ENCODE assay signal across 8 cellular contexts in the genomic region with DNA sequence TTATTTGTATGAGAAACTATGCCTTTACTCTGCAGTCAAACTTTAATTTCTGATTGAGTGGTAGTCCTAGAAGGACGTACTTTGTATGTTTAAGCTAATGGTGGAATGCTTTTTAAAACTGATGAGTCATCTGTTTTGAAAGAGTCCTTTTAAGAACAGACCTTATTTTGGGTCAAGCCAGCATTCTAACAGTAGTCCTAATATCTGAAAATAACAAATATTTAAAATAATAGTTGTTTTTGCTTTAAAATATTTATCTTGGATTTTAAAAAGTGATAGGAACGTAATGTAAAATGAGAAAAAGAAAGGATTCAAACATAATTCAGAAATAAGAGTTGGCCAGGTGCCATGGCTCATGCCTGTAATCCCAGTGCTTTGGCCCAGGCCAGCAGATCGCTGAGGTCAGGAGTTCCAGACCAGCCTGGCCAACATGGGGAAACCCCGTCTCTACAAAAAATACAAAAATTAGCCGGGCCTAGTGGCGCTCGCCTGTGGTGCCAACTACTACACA. TPM values are rescaled to one million over a fixed set of nuclear protein-coding genes. Genes with fewer than 3 reads are reported as not detected.
DNase-seq lines count a peak whose midpoint lies in the region; ATAC-seq and TF ChIP-seq lines count a peak whose summit lies in the region.

No MANE protein-coding gene starts in this region.

- H3K27ac Mint-ChIP-seq in activated naive CD8-positive, alpha-beta T cell treated with anti-CD3 and anti-CD28 coated beads for 36 hours, result peak overlapping the region; percentile 36
- H3K27ac Mint-ChIP-seq in immature natural killer cell, result peak overlapping the region in 3 of 6 donors; percentile 26 to 78 (median 53)

- peaks cover 26% of the 10 kb centered on the region for H3K4me1 Mint-ChIP-seq in activated naive CD8-positive, alpha-beta T cell treated with anti-CD3 and anti-CD28 coated beads for 36 hours
- peaks cover 33 to 42% of the 10 kb centered on the region in 2 donors for H3K4me1 Mint-ChIP-seq in immature natural killer cell

- H3K9ac ChIP-seq in BLaER1, result no peak overlapping the region
- no peak overlapping the region for H3K9ac ChIP-seq in HUES48 (ENCODE audit: low read depth, low read length)

- no peak for DNase-seq in activated naive CD8-positive, alpha-beta T cell treated with anti-CD3 and anti-CD28 coated beads for 36 hours
- DNase-seq in immature natural killer cell (no peak), suprapubic skin (ENCODE audit: low spot score in 2 of 2) (peak in 1 of 2 donors; percentile 62), NCI-H2196 treated with DMSO at 0.1 percent for 48 hours (lab: John Stamatoyannopoulos, UW; ENCODE audit: unreplicated experiment) (no peak), ecto neural progenitor cell (ENCODE audit: low spot score) (no peak)

- ATAC-seq in HG03354 (IDR thresholded peaks at IDR 0.05; ENCODE audit: poor library complexity, severe bottlenecking, unreplicated experiment), result no peak

- H4K20me1 ChIP-seq in BLaER1, result peaks cover 33% of the 10 kb centered on the region

- no peak for TF ChIP-seq POLR2A in suprapubic skin (IDR thresholded peaks at IDR 0.05)

- TF ChIP-seq CTCF in suprapubic skin (IDR thresholded peaks at IDR 0.05), result no peak

- no peak overlapping the region for H3K27ac ChIP-seq in BLaER1
- H3K27ac ChIP-seq in HUES48 (ENCODE audit: low read depth, low read length), result no peak overlapping the region
- H3K27ac ChIP-seq in suprapubic skin, result no peak overlapping the region

- peaks cover 15% of the 10 kb centered on the region for H3K27me3 Mint-ChIP-seq in activated naive CD8-positive, alpha-beta T cell treated with anti-CD3 and anti-CD28 coated beads for 36 hours
- H3K27me3 Mint-ChIP-seq in immature natural killer cell (ENCODE audit: low read depth in 3 of 3), result peaks cover 11 to 16% (median 12%) of the 10 kb centered on the region in 3 donors

- H3K36me3 ChIP-seq in BLaER1 (peaks cover 15% of the 10 kb centered on the region; the same call in 1 of the 2 replicates), HUES48 (ENCODE audit: control insufficient read depth, insufficient read depth, low read length) (no peaks in the 10 kb centered on the region), suprapubic skin (no peaks in the 10 kb centered on the region)

- peak overlapping the region; percentile 96 for H3K4me2 ChIP-seq in BLaER1

- peaks cover 31% of the 10 kb centered on the region for H3K4me1 ChIP-seq in BLaER1
- peaks cover 20% of the 10 kb centered on the region for H3K4me1 ChIP-seq in HUES48 (ENCODE audit: control insufficient read depth, insufficient read depth, low read length)
- peaks cover 27% of the 10 kb centered on the region for H3K4me1 ChIP-seq in suprapubic skin

- H3K4me3 Mint-ChIP-seq in activated naive CD8-positive, alpha-beta T cell treated with anti-CD3 and anti-CD28 coated beads for 36 hours, result peak overlapping the region; percentile 83
- peak overlapping the region; percentile 25 to 96 (median 93) for H3K4me3 Mint-ChIP-seq in immature natural killer cell

- H3K27me3 ChIP-seq in BLaER1 (no peaks in the 10 kb centered on the region), HUES48 (ENCODE audit: control insufficient read depth, insufficient read depth, low read length) (peaks cover 18% of the 10 kb centered on the region), suprapubic skin (no peaks in the 10 kb centered on the region)

- WGBS in suprapubic skin, result 54% methylated on average over 7 of the region's 7 CpGs

- H3K36me3 Mint-ChIP-seq in activated naive CD8-positive, alpha-beta T cell treated with anti-CD3 and anti-CD28 coated beads for 36 hours, result peaks cover 28% of the 10 kb centered on the region
- no peaks in the 10 kb centered on the region for H3K36me3 Mint-ChIP-seq in immature natural killer cell

- TF ChIP-seq EP300 in suprapubic skin (IDR thresholded peaks at IDR 0.05), result no peak

- H3K9me3 ChIP-seq in BLaER1, result no peaks in the 10 kb centered on the region
- H3K9me3 ChIP-seq in HUES48 (ENCODE audit: control insufficient read depth, insufficient read depth, low read length), result no peaks in the 10 kb centered on the region
- no peaks in the 10 kb centered on the region for H3K9me3 ChIP-seq in suprapubic skin

- no peak overlapping the region for H3K4me3 ChIP-seq in BLaER1
- H3K4me3 ChIP-seq in HUES48 (ENCODE audit: low read depth, low read length), result peak overlapping the region; percentile 71; the same call in 1 of the 2 replicates
- peak overlapping the region; percentile 84 for H3K4me3 ChIP-seq in suprapubic skin

- no peaks in the 10 kb centered on the region for H3K9me3 Mint-ChIP-seq in activated naive CD8-positive, alpha-beta T cell treated with anti-CD3 and anti-CD28 coated beads for 36 hours
- H3K9me3 Mint-ChIP-seq in immature natural killer cell, result no peaks in the 10 kb centered on the region

RNA-seq across cellular contexts. Expression of gene LRRC58, which starts 1.3 kb away (rescaled TPM):
- 10 to 100 TPM; 41.4 to 42.4 TPM for total RNA-seq in activated naive CD8-positive, alpha-beta T cell treated with anti-CD3 and anti-CD28 coated beads for 36 hours
- polyA plus RNA-seq in immature natural killer cell, result 1 to 10 TPM; 5.0 to 9.6 (median 6.8) TPM
- total RNA-seq in suprapubic skin, result 10 to 100 TPM; 25.3 to 35.6 (median 31.3) TPM
